Comparison of ENCODE assay signal across 22 cellular contexts in the genomic region with DNA sequence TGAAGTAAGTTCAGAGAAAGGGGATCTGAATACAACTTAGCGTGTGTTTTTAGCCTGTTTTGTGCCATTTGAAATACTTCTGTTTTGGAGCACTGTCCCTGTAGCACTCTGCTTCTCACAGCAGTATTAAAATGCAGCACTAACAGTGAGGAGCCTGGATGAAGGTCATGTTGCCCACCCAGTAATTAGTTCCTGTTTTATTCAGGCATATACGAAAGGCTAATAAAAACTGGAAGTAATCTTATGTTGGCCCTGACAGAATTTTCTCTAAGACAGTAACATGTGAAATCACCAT.
DNase-seq lines count a peak whose midpoint lies in the region; ATAC-seq and TF ChIP-seq lines count a peak whose summit lies in the region.
"Had no signal": no experiment of that assay in that cellular context is flagged by ENCODE, and none has a peak within 500 bp of the region (broad histone marks: within the 10 kb centered on the region; RNA-seq: fewer than 3 reads in every experiment).

No MANE protein-coding gene starts in this region.

- no peak for TF ChIP-seq CTCF in RWPE2 (IDR thresholded peaks at IDR 0.05; ENCODE audit: poor library complexity, severe bottlenecking)
- TF ChIP-seq CTCF in esophagus squamous epithelium (IDR thresholded peaks at IDR 0.05) = no peak
- TF ChIP-seq CTCF in gastrocnemius medialis (IDR thresholded peaks at IDR 0.05 in 4 of 5, conservative IDR thresholded peaks at IDR 0.05 in 1 of 5) = no peak
- TF ChIP-seq CTCF in lower leg skin (IDR thresholded peaks at IDR 0.05) = no peak
- no peak for TF ChIP-seq CTCF in MM.1S (IDR thresholded peaks at IDR 0.05; ENCODE audit: low read length)

- H3K9me2 ChIP-seq in MM.1S (replicated peaks; ENCODE audit: insufficient read depth, low read length) = no peaks in the 10 kb centered on the region

- no peak overlapping the region for H2AFZ ChIP-seq in MM.1S (ENCODE audit: low read length)

- H3K4me1 ChIP-seq in BLaER1 treated with 17β-estradiol and CSF1 and Interleukin-3, amounts not matched to agents 10 nM and 100 nM = peaks cover 24 to 39% (median 32%) of the 10 kb centered on the region in 10 experiments
- H3K4me1 ChIP-seq in RWPE2 (ENCODE audit: insufficient read depth, poor library complexity, severe bottlenecking) (no peaks in the 10 kb centered on the region), esophagus squamous epithelium (peaks cover 0 to 13% (median 0%) of the 10 kb centered on the region in 3 donors), gastrocnemius medialis (peaks cover 33 to 57% of the 10 kb centered on the region in 2 donors), MM.1S (ENCODE audit: low read length) (no peaks in the 10 kb centered on the region)
- H3K4me1 ChIP-seq: body of pancreas had no signal

- H3F3A ChIP-seq in MM.1S (ENCODE audit: insufficient read depth, low read length) = no peaks in the 10 kb centered on the region

- peak overlapping the region; percentile 64 to 83 (median 72) for H3K4me2 ChIP-seq in BLaER1 treated with 17β-estradiol and CSF1 and Interleukin-3, amounts not matched to agents 10 nM and 100 nM
- no peak overlapping the region for H3K4me2 ChIP-seq in MM.1S (ENCODE audit: low read depth, low read length)

- ATAC-seq in RWPE2 (ENCODE audit: low read depth) = no peak
- ATAC-seq in gastrocnemius medialis = no peak
- no peak for ATAC-seq in GM19324 (IDR thresholded peaks at IDR 0.05; ENCODE audit: low FRiP score, unreplicated experiment)
- ATAC-seq: activated CD8-positive, alpha-beta memory T cell treated with anti-CD3 and anti-CD28 coated beads, Interleukin-2, amount 10 ng/mL, durations not matched to agents 7 days and 5 days; body of pancreas; GM12878; stimulated activated memory B cell treated with anti-CD40 and anti-IgM and Interleukin-4, amounts not matched to agents 10 μg/mL and 1 μg/mL and 100 μg/mL, for 72 hours had no signal

- H4K20me1 ChIP-seq in BLaER1 treated with 17β-estradiol and CSF1 and Interleukin-3, amounts not matched to agents 10 nM and 100 nM = no peaks in the 10 kb centered on the region
- no peaks in the 10 kb centered on the region for H4K20me1 ChIP-seq in MM.1S (ENCODE audit: insufficient read depth, low read length)

- peak overlapping the region in 6 of 11 experiments; percentile 12 to 43 (median 32); a peak in 8 of 22 replicates for H3K9ac ChIP-seq in BLaER1 treated with 17β-estradiol and CSF1 and Interleukin-3, amounts not matched to agents 10 nM and 100 nM
- no peak overlapping the region for H3K9ac ChIP-seq in MM.1S (ENCODE audit: low read length)

- peaks cover 13 to 81% (median 65%) of the 10 kb centered on the region in 11 experiments; a peak in 20 of 22 replicates for H3K36me3 ChIP-seq in BLaER1 treated with 17β-estradiol and CSF1 and Interleukin-3, amounts not matched to agents 10 nM and 100 nM
- peaks cover 100% of the 10 kb centered on the region for H3K36me3 ChIP-seq in RWPE2 (ENCODE audit: low read depth)
- peaks cover 0 to 40% (median 0%) of the 10 kb centered on the region in 3 donors for H3K36me3 ChIP-seq in esophagus squamous epithelium
- H3K36me3 ChIP-seq in gastrocnemius medialis = peaks cover 0 to 29% of the 10 kb centered on the region in 2 donors
- H3K36me3 ChIP-seq in MM.1S (replicated peaks; ENCODE audit: insufficient read depth, low read length) = no peaks in the 10 kb centered on the region

- peaks cover 28 to 39% (median 36%) of the 10 kb centered on the region in 11 experiments for H3K9me3 ChIP-seq in BLaER1 treated with 17β-estradiol and CSF1 and Interleukin-3, amounts not matched to agents 10 nM and 100 nM (replicated peaks in 1 of 11)
- H3K9me3 ChIP-seq in RWPE2 (ENCODE audit: severe bottlenecking) (peaks cover 2% of the 10 kb centered on the region), esophagus squamous epithelium (peaks cover 0 to 5% (median 2%) of the 10 kb centered on the region in 3 donors), gastrocnemius medialis (no peaks in the 10 kb centered on the region), MM.1S (replicated peaks; ENCODE audit: insufficient read depth, low read length) (no peaks in the 10 kb centered on the region)
- H3K9me3 ChIP-seq: body of pancreas had no signal

- H3K27ac ChIP-seq in BLaER1 treated with 17β-estradiol and CSF1 and Interleukin-3, amounts not matched to agents 10 nM and 100 nM = peak overlapping the region in 9 of 11 experiments; percentile 23 to 71 (median 58); a peak in 16 of 22 replicates
- H3K27ac ChIP-seq in RWPE2 (ENCODE audit: poor library complexity, severe bottlenecking) (peak overlapping the region; percentile 20), esophagus squamous epithelium (peak overlapping the region in 3 of 4 donors; percentile 3 to 19 (median 15)), gastrocnemius medialis (peak overlapping the region; percentile 57 to 74 (median 66)), MM.1S (ENCODE audit: low read length) (no peak overlapping the region)
- H3K27ac ChIP-seq: body of pancreas had no signal

- H3K4me3 ChIP-seq in BLaER1 treated with 17β-estradiol and CSF1 and Interleukin-3, amounts not matched to agents 10 nM and 100 nM = no peak overlapping the region; a peak in 2 of 20 replicates
- H3K4me3 ChIP-seq in RWPE2 (ENCODE audit: severe bottlenecking) (no peak overlapping the region), esophagus squamous epithelium (no peak overlapping the region), gastrocnemius medialis (no peak overlapping the region), lower leg skin (ENCODE audit: low read depth, poor library complexity, severe bottlenecking) (no peak overlapping the region), MM.1S (ENCODE audit: low read length) (no peak overlapping the region)
- H3K4me3 ChIP-seq: body of pancreas, GM12878, right atrium auricular region had no signal

- TF ChIP-seq POLR2A in esophagus squamous epithelium (IDR thresholded peaks at IDR 0.05) = no peak
- TF ChIP-seq POLR2A in gastrocnemius medialis (IDR thresholded peaks at IDR 0.05) = no peak
- TF ChIP-seq POLR2A in lower leg skin (IDR thresholded peaks at IDR 0.05) = no peak

- DNase-seq in RWPE2 (ENCODE audit: low spot score) (no peak), esophagus squamous epithelium (lab: John Stamatoyannopoulos, UW) (no peak), gastrocnemius medialis (no peak), NCI-H1694 (lab: John Stamatoyannopoulos, UW) (no peak), lower leg skin (ENCODE audit: low spot score in 2 of 2) (no peak), MM.1S (no peak)
- DNase-seq: activated CD4-positive, alpha-beta T cell treated with anti-CD3 and anti-CD28 coated beads for 4 hours; activated CD8-positive, alpha-beta memory T cell treated with anti-CD3 and anti-CD28 coated beads, Interleukin-2, amount 10 ng/mL, durations not matched to agents 7 days and 5 days; body of pancreas; CD8-positive, alpha-beta memory T cell; cortex of kidney; DMS53; immature natural killer cell; NCI-H1048; NCI-H446 treated with DMSO at 0.1 percent for 48 hours; nucleus accumbens; stimulated activated CD4-positive, alpha-beta T cell treated with anti-CD3 and anti-CD28 coated beads, Interleukin-1b, Interleukin-23, amount 100 ng/mL, for 48 hours had no signal

- no peaks in the 10 kb centered on the region for H3K79me2 ChIP-seq in MM.1S (ENCODE audit: low read length)

- 53 to 78% methylated on average over 2 of the region's 2 CpGs for whole genome bisulfite sequencing in esophagus squamous epithelium, 2 donors
- 77 to 82% methylated on average over 2 of the region's 2 CpGs for WGBS in lower leg skin, 2 donors

- no peaks in the 10 kb centered on the region for H3K27me3 ChIP-seq in BLaER1 treated with 17β-estradiol and CSF1 and Interleukin-3, amounts not matched to agents 10 nM and 100 nM
- H3K27me3 ChIP-seq in RWPE2 (ENCODE audit: insufficient read depth, poor library complexity, severe bottlenecking) = no peaks in the 10 kb centered on the region
- no peaks in the 10 kb centered on the region for H3K27me3 ChIP-seq in esophagus squamous epithelium
- no peaks in the 10 kb centered on the region for H3K27me3 ChIP-seq in gastrocnemius medialis
- no peaks in the 10 kb centered on the region for H3K27me3 ChIP-seq in MM.1S (replicated peaks; ENCODE audit: insufficient read depth, low read length)
- H3K27me3 ChIP-seq: body of pancreas, right atrium auricular region had no signal

- in situ Hi-C loops in gastrocnemius medialis (cut with MboI; ENCODE audit: low sequenced_read_pairs in 4 of 4) = no loop called here

- intact Hi-C loops in esophagus squamous epithelium (cut with DNase I) = no loop called here
- intact Hi-C loops in gastrocnemius medialis (cut with DNase I; ENCODE audit: low total_unique reads) = loop anchor here (2.0 kb wide), 1 partner anchor 16 kb away; no protein-coding TSS in a partner anchor
- intact Hi-C loops in lower leg skin (cut with DNase I; ENCODE audit: low total_unique reads) = no loop called here
